In genomic region chr5:151739395-151739794, GRCh38 we compare ENCODE assay signal across 14 cellular contexts. TPM values are rescaled to one million over a fixed set of nuclear protein-coding genes. Genes with fewer than 3 reads are reported as not detected.
DNase-seq lines count a peak whose midpoint lies in the region; ATAC-seq and TF ChIP-seq lines count a peak whose summit lies in the region.
"Had no signal": no experiment of that assay in that cellular context is flagged by ENCODE, and none has a peak within 500 bp of the region (broad histone marks: within the 10 kb centered on the region; RNA-seq: fewer than 3 reads in every experiment).

No MANE protein-coding gene starts in this region.

- H3K9me3 Mint-ChIP-seq in GM23338 = no peaks in the 10 kb centered on the region
- no peaks in the 10 kb centered on the region for H3K9me3 Mint-ChIP-seq in activated naive CD4-positive, alpha-beta T cell treated with anti-CD3 and anti-CD28 coated beads for 36 hours

- DNase-seq in GM23338 (ENCODE audit: low spot score) (no peak), adipocyte (ENCODE audit: low read depth) (no peak), right cardiac atrium (no peak), sigmoid colon (no peak), upper lobe of left lung (no peak)
- no peak for DNase-seq in activated naive CD4-positive, alpha-beta T cell treated with anti-CD3 and anti-CD28 coated beads for 36 hours
- DNase-seq in activated CD4-positive, CD25-positive, alpha-beta regulatory T cell treated with anti-CD3 and anti-CD28 coated beads, Interleukin-2, amount 50 U/mL, for 72 hours = no peak
- DNase-seq: activated naive CD4-positive, alpha-beta T cell treated with Interleukin-2 at 50 U/mL for 16 hours; dorsolateral prefrontal cortex; glutamatergic neuron; NCI-H187 had no signal

- H3K4me3 ChIP-seq in GM23338 (no peak overlapping the region), adipocyte (ENCODE audit: low read length) (peak overlapping the region; percentile 58), right cardiac atrium (ENCODE audit: low read length) (no peak overlapping the region), sigmoid colon (no peak overlapping the region), upper lobe of left lung (no peak overlapping the region)
- H3K4me3 ChIP-seq: BLaER1 treated with 17β-estradiol and CSF1 and Interleukin-3, amounts not matched to agents 10 nM and 100 nM; lung had no signal

- H3K27me3 ChIP-seq in GM23338 (ENCODE audit: insufficient read depth) (no peaks in the 10 kb centered on the region), adipocyte (replicated peaks; ENCODE audit: control insufficient read depth, insufficient read depth, low read length) (no peaks in the 10 kb centered on the region), right cardiac atrium (ENCODE audit: control insufficient read depth, insufficient read depth) (no peaks in the 10 kb centered on the region), sigmoid colon (no peaks in the 10 kb centered on the region), upper lobe of left lung (no peaks in the 10 kb centered on the region)
- H3K27me3 ChIP-seq: BLaER1 treated with 17β-estradiol and CSF1 and Interleukin-3, amounts not matched to agents 10 nM and 100 nM; dorsolateral prefrontal cortex had no signal

- peaks cover 10% of the 10 kb centered on the region for H3K27me3 Mint-ChIP-seq in GM23338 (ENCODE audit: insufficient read depth, low read depth, poor library complexity)
- no peaks in the 10 kb centered on the region for H3K27me3 Mint-ChIP-seq in activated naive CD4-positive, alpha-beta T cell treated with anti-CD3 and anti-CD28 coated beads for 36 hours (ENCODE audit: low read depth)

- intact Hi-C loops in right cardiac atrium (cut with DNase I) (loop anchor here in 1 of 4 donors (10.0 kb wide), 1 partner anchor 305 kb away; no protein-coding TSS in a partner anchor), sigmoid colon (cut with DNase I) (no loop called here)
- intact Hi-C loops in activated naive CD4-positive, alpha-beta T cell treated with anti-CD3 and anti-CD28 coated beads for 36 hours (cut with micrococcal nuclease) = no loop called here

- no peak for TF ChIP-seq POLR2A in sigmoid colon (IDR thresholded peaks at IDR 0.05)
- no peak for TF ChIP-seq POLR2A in upper lobe of left lung (IDR thresholded peaks at IDR 0.05)

- H4K20me1 ChIP-seq in GM23338 (replicated peaks; ENCODE audit: insufficient read depth) = no peaks in the 10 kb centered on the region

- H3K36me3 ChIP-seq in GM23338 (ENCODE audit: insufficient read depth) (no peaks in the 10 kb centered on the region), adipocyte (ENCODE audit: control insufficient read depth, insufficient read depth, low read length, severe bottlenecking) (no peaks in the 10 kb centered on the region), sigmoid colon (peaks cover 0 to 9% (median under 1%) of the 10 kb centered on the region in 4 donors), upper lobe of left lung (peaks cover 0 to 19% (median 6%) of the 10 kb centered on the region in 4 donors)

- H3K27ac Mint-ChIP-seq in GM23338 = no peak overlapping the region; the same call in 1 of the 2 replicates
- no peak overlapping the region for H3K27ac Mint-ChIP-seq in activated naive CD4-positive, alpha-beta T cell treated with anti-CD3 and anti-CD28 coated beads for 36 hours

- H3K27ac ChIP-seq in GM23338 (ENCODE audit: low read depth) = peak overlapping the region; percentile 55; the same call in 1 of the 2 replicates
- H3K27ac ChIP-seq in right cardiac atrium (ENCODE audit: low read length) = peak overlapping the region; percentile 70
- peak overlapping the region; percentile 74 to 83 (median 79) for H3K27ac ChIP-seq in sigmoid colon
- H3K27ac ChIP-seq in upper lobe of left lung = peak overlapping the region in 2 of 4 donors; percentile 33 to 45
- H3K27ac ChIP-seq: BLaER1 treated with 17β-estradiol and CSF1 and Interleukin-3, amounts not matched to agents 10 nM and 100 nM had no signal

- no peaks in the 10 kb centered on the region for H3F3A ChIP-seq in GM23338 (replicated peaks; ENCODE audit: low read depth)

- peak overlapping the region; percentile 65 for H3K4me2 ChIP-seq in GM23338

- H3K9me2 ChIP-seq in GM23338 (ENCODE audit: insufficient read depth) = no peaks in the 10 kb centered on the region

- peaks cover 18% of the 10 kb centered on the region for H3K4me1 Mint-ChIP-seq in GM23338
- H3K4me1 Mint-ChIP-seq in activated naive CD4-positive, alpha-beta T cell treated with anti-CD3 and anti-CD28 coated beads for 36 hours (ENCODE audit: low read depth) = peaks cover 10% of the 10 kb centered on the region

- WGBS in right cardiac atrium = 62% methylated on average over 2 of the region's 2 CpGs
- WGBS in sigmoid colon, 2 donors = 81 to 86% methylated on average over 2 of the region's 2 CpGs
- WGBS in upper lobe of left lung, 2 donors = 75 to 80% methylated on average over 1 to 2 of the region's 2 CpGs

- no peak overlapping the region for H3K4me3 Mint-ChIP-seq in GM23338
- H3K4me3 Mint-ChIP-seq in activated naive CD4-positive, alpha-beta T cell treated with anti-CD3 and anti-CD28 coated beads for 36 hours = no peak overlapping the region

- no peaks in the 10 kb centered on the region for H3K79me2 ChIP-seq in GM23338 (replicated peaks; ENCODE audit: insufficient read depth)

- no peak overlapping the region; the same call in 1 of the 2 replicates for H2AFZ ChIP-seq in GM23338

- peak; percentile 42 for ATAC-seq in GM23338
- ATAC-seq in right cardiac atrium = no peak
- ATAC-seq in GM18511 (IDR thresholded peaks at IDR 0.05; ENCODE audit: unreplicated experiment) = no peak
- ATAC-seq in upper lobe of left lung (ENCODE audit: low FRiP score in 2 of 2) = no peak

- TF ChIP-seq EP300 in sigmoid colon (IDR thresholded peaks at IDR 0.05) (no peak), upper lobe of left lung (IDR thresholded peaks at IDR 0.05) (no peak)

- peak overlapping the region; percentile 85 for H3K9ac ChIP-seq in adipocyte (ENCODE audit: low read length)

- CTCF ChIA-PET in activated naive CD4-positive, alpha-beta T cell treated with anti-CD3 and anti-CD28 coated beads for 36 hours (lab: Charles Lee) = interaction anchor here (0.6 to 5.9 kb wide), 20 partner anchors 9 to 168 kb away, joined by 3 to 65 read pairs (median 6); no protein-coding TSS in a partner anchor

- no peaks in the 10 kb centered on the region; the same call in 1 of the 3 replicates for H3K36me3 Mint-ChIP-seq in GM23338 (ENCODE audit: low read depth)
- H3K36me3 Mint-ChIP-seq in activated naive CD4-positive, alpha-beta T cell treated with anti-CD3 and anti-CD28 coated beads for 36 hours (ENCODE audit: low read depth) = peaks cover 15% of the 10 kb centered on the region

- TF ChIP-seq CTCF in GM23338 (conservative IDR thresholded peaks at IDR 0.05; ENCODE audit: low read depth in 2 of 2) (peak in 1 of 2 experiments; percentile 37; a peak in 2 of 4 replicates), sigmoid colon (IDR thresholded peaks at IDR 0.05) (no peak), upper lobe of left lung (IDR thresholded peaks at IDR 0.05) (no peak)

- no peaks in the 10 kb centered on the region for H3K9me3 ChIP-seq in adipocyte (ENCODE audit: control insufficient read depth, low read length)
- no peaks in the 10 kb centered on the region for H3K9me3 ChIP-seq in right cardiac atrium (ENCODE audit: control insufficient read depth, low read length)
- no peaks in the 10 kb centered on the region for H3K9me3 ChIP-seq in sigmoid colon
- H3K9me3 ChIP-seq in upper lobe of left lung = no peaks in the 10 kb centered on the region
- H3K9me3 ChIP-seq: BLaER1 treated with 17β-estradiol and CSF1 and Interleukin-3, amounts not matched to agents 10 nM and 100 nM had no signal

- H3K4me1 ChIP-seq in GM23338 (ENCODE audit: insufficient read depth) = peaks cover 10% of the 10 kb centered on the region
- peaks cover 73% of the 10 kb centered on the region for H3K4me1 ChIP-seq in adipocyte (ENCODE audit: control insufficient read depth, insufficient read depth, low read length)
- H3K4me1 ChIP-seq in right cardiac atrium (ENCODE audit: control insufficient read depth, insufficient read depth, low read length) = peaks cover 6% of the 10 kb centered on the region
- H3K4me1 ChIP-seq in sigmoid colon = peaks cover 0 to 28% (median 21%) of the 10 kb centered on the region in 4 donors
- peaks cover 0 to 12% (median 10%) of the 10 kb centered on the region in 4 donors for H3K4me1 ChIP-seq in upper lobe of left lung

TF ChIP-seq in GM23338, 12 proteins besides CTCF, POLR2A, EP300 and RAD21 (continues in another document):
- TF ChIP-seq CREB1 (CRISPR knock-in tag; IDR thresholded peaks at IDR 0.05; ENCODE audit: low read depth) (no peak), NANOG (IDR thresholded peaks at IDR 0.05; ENCODE audit: borderline replicate concordance) (no peak), POLR2AphosphoS5 (IDR thresholded peaks at IDR 0.05; ENCODE audit: low read depth) (no peak), EZH2 (IDR thresholded peaks at IDR 0.05; ENCODE audit: low read depth, unreplicated experiment) (no peak)

RNA-seq across cellular contexts. Expression of gene ATOX1, which starts 19.0 kb away (rescaled TPM):
- 118 and 123 TPM in 2 replicates for total RNA-seq in GM23338 (2014; rRNA removed; shearing (Covaris generic))
- 120 and 134 TPM in 2 replicates for polyA plus RNA-seq in GM23338 (2016; fragmentation: Nextera tagmentation; extraction: Ambion mirVana)
- total RNA-seq in right cardiac atrium = 10 to 100 TPM; 61.0 to 80.3 (median 75.1) TPM
- 135 TPM for polyA plus RNA-seq in right cardiac atrium
- 100 to 1,000 TPM in 1 of 4 donors, 10 to 100 TPM in 3; 62.0 to 130 (median 80.4) TPM for total RNA-seq in sigmoid colon
- polyA plus RNA-seq in sigmoid colon = 100 to 1,000 TPM; 157 to 205 (median 162) TPM
- 10 to 100 TPM; 87.7 to 92.6 TPM for total RNA-seq in activated naive CD4-positive, alpha-beta T cell treated with anti-CD3 and anti-CD28 coated beads for 36 hours
- 10 to 100 TPM; 57.6 to 87.0 (median 66.9) TPM for total RNA-seq in upper lobe of left lung

RNA-seq across cellular contexts. Expression of gene G3BP1, which starts 32.4 kb away (rescaled TPM):
- total RNA-seq in GM23338 (2014; rRNA removed; shearing (Covaris generic)) = 323 and 345 TPM in 2 replicates
- 158 and 183 TPM in 2 replicates for polyA plus RNA-seq in GM23338 (2016; fragmentation: Nextera tagmentation; extraction: Ambion mirVana)
- 100 to 1,000 TPM in 3 of 4 donors, 10 to 100 TPM in 1; 94.8 to 121 (median 112) TPM for total RNA-seq in right cardiac atrium
- 25.5 TPM for polyA plus RNA-seq in right cardiac atrium
- 100 to 1,000 TPM in 1 of 4 donors, 10 to 100 TPM in 3; 68.5 to 158 (median 72.2) TPM for total RNA-seq in sigmoid colon
- polyA plus RNA-seq in sigmoid colon = 10 to 100 TPM; 16.8 to 41.4 (median 25.9) TPM
- total RNA-seq in activated naive CD4-positive, alpha-beta T cell treated with anti-CD3 and anti-CD28 coated beads for 36 hours = 100 to 1,000 TPM; 220 to 241 TPM
- 100 to 1,000 TPM in 2 of 6 donors, 10 to 100 TPM in 4; 40.9 to 169 (median 81.6) TPM for total RNA-seq in upper lobe of left lung

RNA-seq across cellular contexts. Expression of gene SPARC, which starts 52.7 kb away (rescaled TPM):
- total RNA-seq in GM23338 (2014; rRNA removed; shearing (Covaris generic)) = 203 and 218 TPM in 2 replicates
- 200 and 225 TPM in 2 replicates for polyA plus RNA-seq in GM23338 (2016; fragmentation: Nextera tagmentation; extraction: Ambion mirVana)
- 100 to 1,000 TPM; 440 to 896 (median 629) TPM for total RNA-seq in right cardiac atrium
- 301 TPM for polyA plus RNA-seq in right cardiac atrium
- total RNA-seq in sigmoid colon = 100 to 1,000 TPM; 168 to 821 (median 339) TPM
- 100 to 1,000 TPM in 1 of 3 donors, 10 to 100 TPM in 2; 47.6 to 272 (median 70.9) TPM for polyA plus RNA-seq in sigmoid colon
- under 1 TPM; 0.20 to 0.45 TPM for total RNA-seq in activated naive CD4-positive, alpha-beta T cell treated with anti-CD3 and anti-CD28 coated beads for 36 hours
- 1,000 to 10,000 TPM in 1 of 6 donors, 100 to 1,000 TPM in 5; 234 to 1,553 (median 581) TPM for total RNA-seq in upper lobe of left lung

Comparison
In these comparisons a context has a peak if more than half of its experiments do, and no peak if none do; other contexts are left out.
1. RNA of gene SPARC, which starts 52.7 kb away (total RNA-seq): 440 to 896 TPM in right cardiac atrium, 234 to 1,553 TPM in upper lobe of left lung, 168 to 821 TPM in sigmoid colon and 203 to 218 TPM in GM23338; 0.20 to 0.45 TPM in activated naive CD4-positive, alpha-beta T cell treated with anti-CD3 and anti-CD28 coated beads for 36 hours; every median in the first group is over 100 times any median in the second.